ENCODE assay signal across 9 cellular contexts in the genomic region with DNA sequence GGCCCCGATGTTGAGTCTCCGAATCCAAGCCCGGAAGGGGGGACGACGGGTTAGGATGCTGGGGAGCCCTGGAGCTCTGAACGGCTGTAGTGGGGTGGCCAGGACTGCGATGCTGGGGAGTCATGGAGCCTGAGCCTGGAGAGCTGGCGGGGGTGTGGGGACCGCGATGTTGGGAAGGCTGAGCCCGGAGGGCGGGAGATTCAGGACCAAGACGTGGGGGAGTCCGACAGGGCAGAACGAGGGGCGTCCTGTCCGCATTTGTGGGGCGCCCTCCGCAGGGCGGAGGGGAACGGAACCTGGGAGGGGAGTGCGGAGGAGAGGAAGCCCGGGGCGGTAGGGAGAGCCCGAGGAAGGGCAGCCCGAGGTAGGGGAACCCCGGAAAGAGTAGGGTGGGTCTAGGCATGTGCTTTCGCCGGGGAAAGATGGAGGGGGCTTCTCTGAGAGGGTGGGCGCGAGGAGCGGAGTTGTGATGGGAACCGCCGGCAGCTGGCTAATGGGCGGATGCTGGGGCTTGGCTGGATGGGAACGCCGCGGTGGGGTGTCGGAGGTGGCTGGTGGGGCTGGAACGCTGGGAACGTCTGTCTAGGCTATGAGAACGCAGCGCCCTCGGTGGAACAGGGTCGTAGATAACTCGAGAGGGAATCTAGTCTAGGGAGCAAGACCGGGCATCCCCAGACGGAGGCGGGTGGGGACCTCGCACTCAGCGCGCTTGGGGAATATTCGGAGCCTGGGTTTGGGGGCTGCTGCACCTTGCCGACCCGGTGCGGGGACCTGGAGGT. TPM values are rescaled to one million over a fixed set of nuclear protein-coding genes. Genes with fewer than 3 reads are reported as not detected.
A peak's percentile ranks its signal among the peaks of the same experiment; 100 is the strongest.
DNase-seq lines count a peak whose midpoint lies in the region; ATAC-seq and TF ChIP-seq lines count a peak whose summit lies in the region.
"Had no signal": no experiment of that assay in that cellular context is flagged by ENCODE, and none has a peak within 500 bp of the region (broad histone marks: within the 10 kb centered on the region; RNA-seq: fewer than 3 reads in every experiment).

No MANE protein-coding gene starts in this region.

- BruUV-seq in Caco-2 (replicated peaks; lab: Mats Ljungman, UMichigan) (no TSS peak), mammary epithelial cell (replicated peaks; lab: Mats Ljungman, UMichigan) (no TSS peak)

- H3K27me3 Mint-ChIP-seq in Caco-2 (ENCODE audit: insufficient read depth, unreplicated experiment) (no peaks in the 10 kb centered on the region), T-cell (no peaks in the 10 kb centered on the region)

- peak; percentile 53 for ATAC-seq in GM19395 (IDR thresholded peaks at IDR 0.05; ENCODE audit: unreplicated experiment)
- peak; percentile 27 for ATAC-seq in HG03469 (IDR thresholded peaks at IDR 0.05; ENCODE audit: unreplicated experiment)
- ATAC-seq in T-cell (replicated peaks in 1 of 4): peak; percentile 45 to 60 (median 54)

- H3K36me3 Mint-ChIP-seq in Caco-2 (ENCODE audit: insufficient read depth, unreplicated experiment): peaks cover 4% of the 10 kb centered on the region
- peaks cover 16% of the 10 kb centered on the region for H3K36me3 Mint-ChIP-seq in T-cell

- in situ Hi-C loops in mammary epithelial cell (cut with MboI; ENCODE audit: low sequenced_read_pairs in 2 of 2): no loop called here

- TF ChIP-seq POLR2A in erythroblast (IDR thresholded peaks at IDR 0.05; ENCODE audit: low read length): no peak

- H3K4me1 ChIP-seq in Caco-2: peaks cover 26% of the 10 kb centered on the region
- H3K4me1 ChIP-seq in mammary epithelial cell (ENCODE audit: insufficient read depth, low read length): peaks cover 14% of the 10 kb centered on the region

- intact Hi-C loops in Caco-2 (cut with micrococcal nuclease; ENCODE audit: unreplicated experiment): loop anchor here (1.0 to 5.0 kb wide), 4 partner anchors 10 to 75 kb away; no protein-coding TSS in a partner anchor
- intact Hi-C loops in mammary epithelial cell (cut with micrococcal nuclease): loop anchor here (2.0 kb wide), 2 partner anchors 36 to 76 kb away; no protein-coding TSS in a partner anchor

- H3K4me1 Mint-ChIP-seq in Caco-2 (ENCODE audit: low read depth, unreplicated experiment) (no peaks in the 10 kb centered on the region), T-cell (peaks cover 48 to 55% (median 53%) of the 10 kb centered on the region in 3 donors)

- POLR2A ChIA-PET in Caco-2 (lab: Charles Lee) (interaction anchor here (1.5 to 2.2 kb wide), 2 partner anchors 10 to 78 kb away, joined by 8 to 12 read pairs; partner anchors contain the start of gene MCM3), T-cell (lab: Charles Lee) (interaction anchor here (0.6 to 1.9 kb wide), 7 partner anchors 27 to 77 kb away, joined by 4 to 11 read pairs (median 6); partner anchors contain the start of gene MCM3 (in 1 of the 2))

- TF ChIP-seq CTCF in Caco-2 (IDR thresholded peaks at IDR 0.05; ENCODE audit: insufficient read depth in 1 of 2, low read depth in 1 of 2, low read length in 1 of 2, severe bottlenecking in 1 of 2, unreplicated experiment in 1 of 2) (peak in 1 of 2 experiments; percentile 26), mammary epithelial cell (conservative IDR thresholded peaks at IDR 0.05 in 1 of 2, IDR thresholded peaks at IDR 0.05 in 1 of 2; ENCODE audit: extremely low read depth in 1 of 2, insufficient read depth in 1 of 2, low read depth in 1 of 2, low read length in 2 of 2) (no peak)

- no peaks in the 10 kb centered on the region for H3K9me3 ChIP-seq in Caco-2
- no peaks in the 10 kb centered on the region for H3K9me3 ChIP-seq in mammary epithelial cell (replicated peaks; ENCODE audit: insufficient read depth, low read length)

- no peaks in the 10 kb centered on the region for H3K9me3 Mint-ChIP-seq in Caco-2 (ENCODE audit: unreplicated experiment)
- H3K9me3 Mint-ChIP-seq in T-cell: no peaks in the 10 kb centered on the region

- H2AFZ ChIP-seq in mammary epithelial cell (ENCODE audit: low read depth, low read length): peak overlapping the region; percentile 92

- H4K20me1 ChIP-seq in mammary epithelial cell (ENCODE audit: insufficient read depth, low read length): no peaks in the 10 kb centered on the region

- H3K4me3 ChIP-seq in Caco-2 (ENCODE audit: low read depth, low read length): peak overlapping the region; percentile 93
- peak overlapping the region; percentile 59 to 72 (median 68) for H3K4me3 ChIP-seq in mammary epithelial cell (replicated peaks in 1 of 3; ENCODE audit: insufficient read depth in 1 of 3, low read depth in 2 of 3, low read length in 3 of 3)

- DNase-seq in Caco-2 (peak in 1 of 2 experiments; percentile 43), T-cell (peak in 32 of 34 experiments; percentile 4 to 52 (median 32)), mammary epithelial cell (peak; percentile 16), erythroblast (lab: John Stamatoyannopoulos, UW) (no peak)
- peak; percentile 28 for DNase-seq in stimulated activated CD4-positive, alpha-beta T cell treated with anti-CD3 and anti-CD28 coated beads, Interleukin-2, amount 100 ng/mL, for 4 hours (ENCODE audit: low read depth)

- peak overlapping the region; percentile 62 for H3K9ac ChIP-seq in mammary epithelial cell (ENCODE audit: insufficient read depth, low read length)

- H3K27ac Mint-ChIP-seq in Caco-2 (ENCODE audit: unreplicated experiment) (peak overlapping the region; percentile 75), T-cell (peak overlapping the region; percentile 90 to 91)

- dilution Hi-C loops in mammary epithelial cell (cut with HindIII; ENCODE audit: low sequenced_read_pairs): no loop called here

- WGBS in mammary epithelial cell (ENCODE audit: low coverage, missing lambda C conversion rate): 4% methylated on average over 14 of the region's 56 CpGs

- H3K27ac ChIP-seq in mammary epithelial cell (ENCODE audit: insufficient read depth, low read depth, low read length): no peak overlapping the region
- peak overlapping the region; percentile 96 for H3K27ac ChIP-seq in layer of hippocampus (ENCODE audit: low read depth, low read length)
- H3K27ac ChIP-seq: epithelial cell of prostate had no signal

- H3K36me3 ChIP-seq in Caco-2 (ENCODE audit: control insufficient read depth, insufficient read depth, low read length) (no peaks in the 10 kb centered on the region; the same call in 1 of the 2 replicates), mammary epithelial cell (ENCODE audit: insufficient read depth, low read length) (no peaks in the 10 kb centered on the region)

- H3K27me3 ChIP-seq in Caco-2 (replicated peaks; ENCODE audit: control insufficient read depth, insufficient read depth, low read length) (no peaks in the 10 kb centered on the region), mammary epithelial cell (ENCODE audit: insufficient read depth, low read length) (no peaks in the 10 kb centered on the region), layer of hippocampus (ENCODE audit: control insufficient read depth, insufficient read depth, low read length) (no peaks in the 10 kb centered on the region)

- H3K4me3 Mint-ChIP-seq in Caco-2 (ENCODE audit: unreplicated experiment): peak overlapping the region; percentile 74
- peak overlapping the region; percentile 94 to 97 (median 95) for H3K4me3 Mint-ChIP-seq in T-cell

- peak overlapping the region; percentile 97 for H3K4me2 ChIP-seq in mammary epithelial cell (ENCODE audit: insufficient read depth, low read depth, low read length)

- CTCF ChIA-PET in Caco-2 (lab: Charles Lee) (interaction anchor here (0.7 to 1.2 kb wide), 4 partner anchors 10 to 227 kb away, joined by 3 to 4 read pairs (median 4); no protein-coding TSS in a partner anchor), T-cell (lab: Charles Lee) (interaction anchor here (0.5 to 2.2 kb wide), 24 partner anchors 11 to 1366 kb away, joined by 3 to 28 read pairs (median 4); partner anchors contain the start of gene MCM3 (in 1 of the 2)), mammary epithelial cell (lab: Charles Lee; ENCODE audit: low non-redundant PET) (interaction anchor here (0.5 kb wide), 1 partner anchor 20 kb away, joined by 3 read pairs; no protein-coding TSS in a partner anchor)

- H3K79me2 ChIP-seq in mammary epithelial cell (ENCODE audit: insufficient read depth, low read length): no peaks in the 10 kb centered on the region

RNA-seq across cellular contexts. Expression of gene PAQR8, which starts 0.7 kb away (rescaled TPM):
- total RNA-seq in Caco-2 (2022): 8.7 and 10.0 TPM in 2 replicates
- total RNA-seq in T-cell: 10 to 100 TPM; 12.0 to 35.2 (median 30.2) TPM
- total RNA-seq in mammary epithelial cell: 1 to 10 TPM in 1 of 2 donors, under 1 TPM in 1; 0.17 to 3.4 TPM
- polyA plus RNA-seq in mammary epithelial cell: 1.4 TPM
- 2.2 TPM for polyA minus RNA-seq in mammary epithelial cell

RNA-seq across cellular contexts. Expression of gene EFHC1, which starts 57.5 kb away (rescaled TPM):
- total RNA-seq in Caco-2 (2022): 12.2 and 14.6 TPM in 2 replicates
- total RNA-seq in T-cell: 1 to 10 TPM; 4.5 to 8.6 (median 6.2) TPM
- 10 to 100 TPM; 16.3 to 17.6 TPM for total RNA-seq in mammary epithelial cell
- 10.5 TPM for polyA plus RNA-seq in mammary epithelial cell
- 13.2 TPM for polyA minus RNA-seq in mammary epithelial cell

Comparison
In these comparisons a context has a peak if more than half of its experiments do, and no peak if none do; other contexts are left out.
1. DNase-seq: peak in T-cell (32 of 34), mammary epithelial cell (single experiment) and stimulated activated CD4-positive, alpha-beta T cell treated with anti-CD3 and anti-CD28 coated beads, Interleukin-2, amount 100 ng/mL, for 4 hours (single experiment); none in erythroblast (0 of 2).
2. Peak in every context shown above with its lines, with median percentiles within 50 percentile points of each other: ATAC-seq.